In the genomic region with DNA sequence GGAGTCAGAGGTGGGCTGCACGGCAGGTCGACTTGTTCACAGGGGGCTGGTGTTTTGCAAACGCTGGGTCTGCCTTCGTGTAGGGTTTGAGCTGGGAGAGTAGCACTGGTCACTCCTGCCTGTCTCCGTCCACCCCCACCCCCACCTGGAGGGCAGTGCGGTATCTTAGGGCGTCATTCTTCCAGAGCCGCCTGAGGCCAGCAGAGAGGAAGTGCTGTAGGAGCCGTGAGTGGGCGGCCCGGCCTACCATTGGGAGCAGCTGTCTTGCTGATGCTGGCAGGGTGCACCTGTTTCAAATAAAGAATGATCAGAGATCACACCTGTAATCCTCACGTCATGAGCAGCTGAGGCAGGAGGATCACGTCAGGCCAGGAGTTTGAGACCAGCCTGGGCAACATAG, we compare ENCODE assay signal across 21 cellular contexts.
DNase-seq lines count a peak whose midpoint lies in the region; ATAC-seq, FAIRE-seq and TF ChIP-seq lines count a peak whose summit lies in the region.
"Had no signal": no experiment of that assay in that cellular context is flagged by ENCODE, and none has a peak within 500 bp of the region (broad histone marks: within the 10 kb centered on the region; RNA-seq: fewer than 3 reads in every experiment).

No MANE protein-coding gene starts in this region.

- no peaks in the 10 kb centered on the region for H3K9me3 Mint-ChIP-seq in neural progenitor cell
- H3K9me3 Mint-ChIP-seq: activated naive CD8-positive, alpha-beta T cell treated with anti-CD3 and anti-CD28 coated beads for 36 hours; activated T-helper 2 cell treated with anti-CD3 and anti-CD28 coated beads, Interferon-gamma antibody, Interleukin-2, Interleukin-4, amounts not matched to agents 10 μg/mL and 5 μg/mL and 100 μg/mL, durations not matched to agents 14 hours and 24 hours and 36 hours; natural killer cell; stimulated activated naive B cell treated with anti-CD40 and anti-IgM and Interleukin-4, amounts not matched to agents 10 μg/mL and 1 μg/mL and 100 μg/mL, for 72 hours had no signal

- ATAC-seq in HG03571 (IDR thresholded peaks at IDR 0.05; ENCODE audit: unreplicated experiment) = no peak
- ATAC-seq: gastroesophageal sphincter, Right ventricle myocardium inferior had no signal

- no peaks in the 10 kb centered on the region for H3K36me3 Mint-ChIP-seq in neural progenitor cell
- H3K36me3 Mint-ChIP-seq: activated naive CD8-positive, alpha-beta T cell treated with anti-CD3 and anti-CD28 coated beads for 36 hours; natural killer cell; stimulated activated naive B cell treated with anti-CD40 and anti-IgM and Interleukin-4, amounts not matched to agents 10 μg/mL and 1 μg/mL and 100 μg/mL, for 72 hours had no signal

- no peak for TF ChIP-seq CTCF in neural progenitor cell (IDR thresholded peaks at IDR 0.05)

- no peak overlapping the region for H2AFZ ChIP-seq in neural progenitor cell (replicated peaks)

- no peak for TF ChIP-seq POLR2A in GM12891 (IDR thresholded peaks at IDR 0.05; ENCODE audit: low read depth, low read length)

- no peaks in the 10 kb centered on the region for H3F3A ChIP-seq in neural progenitor cell (ENCODE audit: low read depth)

- H3K27me3 ChIP-seq in neural progenitor cell = no peaks in the 10 kb centered on the region

- no peaks in the 10 kb centered on the region for H4K20me1 ChIP-seq in neural progenitor cell (ENCODE audit: low read depth)

- H3K27ac Mint-ChIP-seq in neural progenitor cell = peak overlapping the region; percentile 50
- H3K27ac Mint-ChIP-seq: activated naive CD8-positive, alpha-beta T cell treated with anti-CD3 and anti-CD28 coated beads for 36 hours; activated T-helper 2 cell treated with anti-CD3 and anti-CD28 coated beads, Interferon-gamma antibody, Interleukin-2, Interleukin-4, amounts not matched to agents 10 μg/mL and 5 μg/mL and 100 μg/mL, durations not matched to agents 14 hours and 24 hours and 36 hours; natural killer cell had no signal

- no peak overlapping the region for H3K4me3 ChIP-seq in neural progenitor cell
- H3K4me3 ChIP-seq: esophagus squamous epithelium, gastroesophageal sphincter, thoracic aorta had no signal

- DNase-seq in GM12891 (ENCODE audit: insufficient read length, low spot score) (no peak), NCI-H1436 (lab: John Stamatoyannopoulos, UW) (peak; percentile 78), SHP77 treated with DMSO at 0.1 percent for 48 hours (lab: John Stamatoyannopoulos, UW) (peak; percentile 68), neural progenitor cell (ENCODE audit: low spot score) (no peak), T-helper 1 cell (no peak)
- DNase-seq in activated CD8-positive, alpha-beta memory T cell treated with anti-CD3 and anti-CD28 coated beads, Interleukin-2, amount 50 U/mL, for 48 hours = no peak
- DNase-seq: activated CD4-positive, alpha-beta T cell treated with anti-CD3 and anti-CD28 coated beads for 48 hours; activated naive CD8-positive, alpha-beta T cell treated with anti-CD3 and anti-CD28 coated beads for 36 hours; effector memory CD4-positive, alpha-beta T cell; esophagus squamous epithelium; kidney; mesendoderm; natural killer cell; NCI-H187; NCI-H446 treated with DMSO at 0.1 percent for 48 hours; stimulated activated naive B cell treated with anti-CD40 and anti-IgM and Interleukin-4, amounts not matched to agents 10 μg/mL and 1 μg/mL and 100 μg/mL, for 72 hours had no signal

- no peak overlapping the region for H3K27ac ChIP-seq in neural progenitor cell
- H3K27ac ChIP-seq: esophagus squamous epithelium, gastroesophageal sphincter, thoracic aorta had no signal

- no peak for FAIRE-seq in GM12891 (lab: Jason Lieb, UNC)
- FAIRE-seq: kidney had no signal

- H3K9me3 ChIP-seq in neural progenitor cell (ENCODE audit: low read depth) = no peaks in the 10 kb centered on the region
- H3K9me3 ChIP-seq: esophagus squamous epithelium, gastroesophageal sphincter, thoracic aorta had no signal

- no peaks in the 10 kb centered on the region for H3K79me2 ChIP-seq in neural progenitor cell (ENCODE audit: low read depth)

- H3K4me1 ChIP-seq in neural progenitor cell = no peaks in the 10 kb centered on the region
- H3K4me1 ChIP-seq: esophagus squamous epithelium, gastroesophageal sphincter had no signal

- H3K4me3 Mint-ChIP-seq in neural progenitor cell = no peak overlapping the region
- H3K4me3 Mint-ChIP-seq: activated naive CD8-positive, alpha-beta T cell treated with anti-CD3 and anti-CD28 coated beads for 36 hours had no signal

- H3K9ac ChIP-seq in neural progenitor cell = no peak overlapping the region

- peaks cover 7% of the 10 kb centered on the region for H3K27me3 Mint-ChIP-seq in neural progenitor cell (ENCODE audit: insufficient read depth, low read depth)

- no peaks in the 10 kb centered on the region for H3K36me3 ChIP-seq in neural progenitor cell
- H3K36me3 ChIP-seq: esophagus squamous epithelium, gastroesophageal sphincter, thoracic aorta had no signal

- H3K4me1 Mint-ChIP-seq in neural progenitor cell = peaks cover 40% of the 10 kb centered on the region

- no peak overlapping the region for H3K4me2 ChIP-seq in neural progenitor cell

TF ChIP-seq in GM12891, 5 proteins besides CTCF, POLR2A, EP300 and RAD21:
- no peak for TF ChIP-seq POU2F2 (IDR thresholded peaks at IDR 0.05; ENCODE audit: low read depth, low read length)
- 0 out of 2 replicates have a peak, but pooled peaks have one; percentile 17 for TF ChIP-seq SPI1 (IDR thresholded peaks at IDR 0.05; ENCODE audit: low read depth, low read length)

Comparison
In these comparisons a context has a peak if more than half of its experiments do, and no peak if none do; other contexts are left out.
1. DNase-seq: peak in NCI-H1436 (single experiment) and SHP77 treated with DMSO at 0.1 percent for 48 hours (single experiment); none in GM12891 (single experiment), neural progenitor cell (single experiment), activated CD8-positive, alpha-beta memory T cell treated with anti-CD3 and anti-CD28 coated beads, Interleukin-2, amount 50 U/mL, for 48 hours (single experiment) and T-helper 1 cell (0 of 5).